Comparison of ENCODE assay signal across 9 cellular contexts in genomic region chr15:57364282-57365007, GRCh38. TPM values are rescaled to one million over a fixed set of nuclear protein-coding genes. Genes with fewer than 3 reads are reported as not detected.
DNase-seq lines count a peak whose midpoint lies in the region; ATAC-seq and TF ChIP-seq lines count a peak whose summit lies in the region.
"Had no signal": no experiment of that assay in that cellular context is flagged by ENCODE, and none has a peak within 500 bp of the region (broad histone marks: within the 10 kb centered on the region; RNA-seq: fewer than 3 reads in every experiment).

No MANE protein-coding gene starts in this region.

- no peak for TF ChIP-seq RAD21 in SK-N-SH (IDR thresholded peaks at IDR 0.05; ENCODE audit: low read length)

- H3K4me3 ChIP-seq in H7 (ENCODE audit: insufficient read depth, low read depth, low read length) (no peak overlapping the region), SK-N-SH (ENCODE audit: low read depth in 2 of 2, low read length in 1 of 2) (no peak overlapping the region), sigmoid colon (no peak overlapping the region), transverse colon (no peak overlapping the region)
- H3K4me3 ChIP-seq: GM12878 had no signal

- DNase-seq in H7: peak; percentile 73
- DNase-seq in SK-N-SH: no peak
- DNase-seq in foreskin keratinocyte: no peak
- peak; percentile 37 for DNase-seq in sigmoid colon
- DNase-seq in germinal center (ENCODE audit: low spot score): no peak
- no peak for DNase-seq in cerebellar nuclear complex (lab: John Stamatoyannopoulos, UW)
- DNase-seq in transverse colon: no peak
- DNase-seq: stimulated activated naive CD8-positive, alpha-beta T cell treated with anti-CD3 and anti-CD28 coated beads, Interleukin-15, Interleukin-2, amounts not matched to agents 100 U/mL and 50 U/mL, for 24 hours had no signal

- POLR2A ChIA-PET in SK-N-SH (lab: Yijun Ruan, JAX): interaction anchor here (0.5 kb wide), 1 partner anchor 748 kb away, joined by 3 read pairs; no protein-coding TSS in a partner anchor

- no peaks in the 10 kb centered on the region for H3K9me2 ChIP-seq in SK-N-SH

- H3K4me1 ChIP-seq in SK-N-SH (ENCODE audit: control insufficient read depth in 1 of 2, insufficient read depth in 2 of 2, low read depth in 1 of 2, low read length in 1 of 2): no peaks in the 10 kb centered on the region
- peaks cover under 1% of the 10 kb centered on the region for H3K4me1 ChIP-seq in foreskin keratinocyte
- H3K4me1 ChIP-seq in sigmoid colon: no peaks in the 10 kb centered on the region
- peaks cover 0 to 18% (median 0%) of the 10 kb centered on the region in 4 donors for H3K4me1 ChIP-seq in transverse colon

- TF ChIP-seq POLR2A in sigmoid colon (IDR thresholded peaks at IDR 0.05) (no peak), transverse colon (IDR thresholded peaks at IDR 0.05) (no peak)

- TF ChIP-seq EP300 in SK-N-SH (IDR thresholded peaks at IDR 0.05; ENCODE audit: borderline replicate concordance in 1 of 2, low read depth in 1 of 2, low read length in 1 of 2) (no peak), sigmoid colon (IDR thresholded peaks at IDR 0.05) (no peak), transverse colon (IDR thresholded peaks at IDR 0.05; ENCODE audit: low read depth) (no peak)

- intact Hi-C loops in sigmoid colon (cut with DNase I): no loop called here
- intact Hi-C loops in transverse colon (cut with DNase I; ENCODE audit: low total_unique reads): no loop called here

- H2AFZ ChIP-seq in SK-N-SH (ENCODE audit: low read depth): peak overlapping the region; percentile 11; the same call in 1 of the 2 replicates

- CTCF ChIA-PET in SK-N-SH (lab: Yijun Ruan, JAX): interaction anchor here (0.7 to 1.9 kb wide), 7 partner anchors 11 to 196 kb away, joined by 3 to 7 read pairs (median 5); no protein-coding TSS in a partner anchor

- H3K9ac ChIP-seq in SK-N-SH: no peak overlapping the region

- H3K4me2 ChIP-seq in SK-N-SH: no peak overlapping the region

- H3K9me3 ChIP-seq in SK-N-SH (no peaks in the 10 kb centered on the region), sigmoid colon (no peaks in the 10 kb centered on the region), transverse colon (no peaks in the 10 kb centered on the region)

- H3K79me2 ChIP-seq in SK-N-SH (ENCODE audit: insufficient read depth): no peaks in the 10 kb centered on the region

- H3K27ac ChIP-seq in SK-N-SH (ENCODE audit: low read depth in 2 of 2, low read length in 1 of 2) (no peak overlapping the region), foreskin keratinocyte (no peak overlapping the region), sigmoid colon (no peak overlapping the region), transverse colon (no peak overlapping the region)

- H4K20me1 ChIP-seq in SK-N-SH (ENCODE audit: insufficient read depth): no peaks in the 10 kb centered on the region

- no peaks in the 10 kb centered on the region for H3K36me3 ChIP-seq in H7 (replicated peaks; ENCODE audit: control insufficient read depth, insufficient read depth, low read length)
- H3K36me3 ChIP-seq in SK-N-SH (replicated peaks in 1 of 2; ENCODE audit: control insufficient read depth in 1 of 2, insufficient read depth in 2 of 2, low read length in 1 of 2): no peaks in the 10 kb centered on the region
- H3K36me3 ChIP-seq in sigmoid colon: no peaks in the 10 kb centered on the region
- H3K36me3 ChIP-seq in transverse colon: no peaks in the 10 kb centered on the region

- 86% methylated on average over 9 of the region's 9 CpGs for WGBS in SK-N-SH (ENCODE audit: low lambda C conversion rate)
- 73 to 74% methylated on average over 9 of the region's 9 CpGs for WGBS in sigmoid colon, 2 donors
- 67 to 74% methylated on average over 9 of the region's 9 CpGs for WGBS in transverse colon (ENCODE audit: low coverage in 1 of 2), 2 donors

- no peaks in the 10 kb centered on the region for H3K27me3 ChIP-seq in H7 (ENCODE audit: control insufficient read depth, insufficient read depth, low read length)
- H3K27me3 ChIP-seq in SK-N-SH (ENCODE audit: insufficient read depth): no peaks in the 10 kb centered on the region
- H3K27me3 ChIP-seq in foreskin keratinocyte: no peaks in the 10 kb centered on the region
- no peaks in the 10 kb centered on the region for H3K27me3 ChIP-seq in sigmoid colon
- H3K27me3 ChIP-seq in transverse colon: no peaks in the 10 kb centered on the region

- peak; percentile 25; the same call in 1 of the 2 replicates for TF ChIP-seq CTCF in SK-N-SH (IDR thresholded peaks at IDR 0.05)
- peak; percentile 6 for TF ChIP-seq CTCF in foreskin keratinocyte (conservative IDR thresholded peaks at IDR 0.05)
- no peak for TF ChIP-seq CTCF in sigmoid colon (IDR thresholded peaks at IDR 0.05)
- no peak for TF ChIP-seq CTCF in transverse colon (IDR thresholded peaks at IDR 0.05)

- in situ Hi-C loops in transverse colon (cut with MboI; ENCODE audit: low pct_ligation_motif_present in 1 of 4, low pct_unique_long_range_greater_than_20kb in 1 of 4, low sequenced_read_pairs in 3 of 4): no loop called here

- no peaks in the 10 kb centered on the region for H3F3A ChIP-seq in SK-N-SH (replicated peaks; ENCODE audit: insufficient read depth)

- ATAC-seq in foreskin keratinocyte: no peak
- ATAC-seq: GM12878; stimulated activated naive CD8-positive, alpha-beta T cell treated with anti-CD3 and anti-CD28 coated beads, Interleukin-15, Interleukin-2, amounts not matched to agents 100 U/mL and 50 U/mL, for 24 hours had no signal

TF ChIP-seq in SK-N-SH, 30 proteins besides CTCF, POLR2A, EP300 and RAD21:
- TF ChIP-seq POLR2AphosphoS5 (IDR thresholded peaks at IDR 0.05; ENCODE audit: low read depth, low read length): no peak

RNA-seq across cellular contexts. Expression of gene CGNL1, which starts 11.9 kb away (rescaled TPM):
- 10.6 and 17.0 TPM in 2 replicates for total RNA-seq in H7 (2014; rRNA removed; shearing (Covaris generic))
- polyA plus RNA-seq in SK-N-SH (2012; rRNA removed): 0.23 and 0.24 TPM in 2 replicates
- polyA plus RNA-seq in SK-N-SH (2012; cell fraction: cytosol; rRNA removed): 0.26 and 0.29 TPM in 2 replicates
- 0.18 and 0.36 TPM in 2 replicates for polyA plus RNA-seq in SK-N-SH (2012; cell fraction: nucleus; rRNA removed)
- 0.35 and 0.54 TPM in 2 replicates for total RNA-seq in foreskin keratinocyte
- 0.07 and 0.15 TPM in 2 replicates for polyA plus RNA-seq in foreskin keratinocyte
- total RNA-seq in sigmoid colon: 1 to 10 TPM; 1.9 to 7.2 (median 3.4) TPM
- 1 to 10 TPM in 2 of 3 donors, under 1 TPM in 1; 0.69 to 2.4 (median 1.8) TPM for polyA plus RNA-seq in sigmoid colon
- total RNA-seq in transverse colon: 1 to 10 TPM; 1.1 to 2.2 (median 1.8) TPM

Comparison
In these comparisons a context has a peak if more than half of its experiments do, and no peak if none do; other contexts are left out.
1. DNase-seq: peak in H7 (single experiment) and sigmoid colon (single experiment); none in SK-N-SH (single experiment), foreskin keratinocyte (0 of 2), germinal center (single experiment), cerebellar nuclear complex (0 of 2) and transverse colon (single experiment).
2. CTCF ChIP-seq: peak in SK-N-SH (single experiment) and foreskin keratinocyte (single experiment); none in sigmoid colon (0 of 4) and transverse colon (0 of 5).